31 cellular contexts compared by ENCODE assay signal in the genomic region with DNA sequence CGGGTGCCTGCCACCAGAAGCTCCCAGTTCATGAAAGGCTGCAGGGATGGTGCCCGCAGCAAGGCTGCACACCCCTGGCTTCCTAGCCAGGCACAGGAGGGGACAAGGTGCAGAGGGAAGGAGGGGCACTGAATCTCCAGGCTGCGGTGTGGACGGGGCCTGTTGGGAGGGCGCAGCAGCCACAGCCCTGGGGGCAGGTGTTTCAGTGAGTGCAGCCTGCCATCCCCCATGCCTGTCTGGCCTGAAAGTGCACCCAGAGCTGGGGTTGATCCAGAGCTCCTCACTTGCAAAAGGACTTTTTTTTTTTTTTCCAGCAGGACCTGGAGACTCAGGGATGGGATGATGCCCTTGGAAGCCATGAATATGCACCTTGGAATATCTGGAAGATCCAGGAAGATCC.
"Had no signal": no experiment of that assay in that cellular context is flagged by ENCODE, and none has a peak within 500 bp of the region (broad histone marks: within the 10 kb centered on the region; RNA-seq: fewer than 3 reads in every experiment).

No MANE protein-coding gene starts in this region.

- H3K27ac ChIP-seq: ascending aorta, breast epithelium, cardiac muscle cell, colonic mucosa, epithelial cell of prostate, esophagus squamous epithelium, gastroesophageal sphincter, VCaP had no signal

- ATAC-seq: activated naive CD4-positive, alpha-beta T cell treated with anti-CD3 and anti-CD28 coated beads, Interleukin-2, amount 50 U/mL, for 72 hours; activated T-cell treated with anti-CD3 and anti-CD28 coated beads, Interleukin-2, amount 50 U/mL, for 72 hours; gastroesophageal sphincter; WTC11 had no signal

- H3K27me3 Mint-ChIP-seq: activated CD4-positive, alpha-beta memory T cell treated with anti-CD3 and anti-CD28 coated beads, Interleukin-2, amount 10 ng/mL, durations not matched to agents 7 days and 5 days; activated CD4-positive, alpha-beta T cell treated with anti-CD3 and anti-CD28 coated beads, Interleukin-2, amount 10 ng/mL, durations not matched to agents 7 days and 5 days; activated naive CD8-positive, alpha-beta T cell treated with anti-CD3 and anti-CD28 coated beads, Interleukin-2, amount 10 ng/mL, durations not matched to agents 7 days and 5 days had no signal

- H3K4me1 ChIP-seq: ascending aorta, breast epithelium, colonic mucosa, esophagus squamous epithelium, gastroesophageal sphincter had no signal

- H3K9me3 ChIP-seq: ascending aorta, breast epithelium, colonic mucosa, esophagus squamous epithelium, gastroesophageal sphincter had no signal

- H3K27ac Mint-ChIP-seq: activated CD4-positive, alpha-beta memory T cell treated with anti-CD3 and anti-CD28 coated beads, Interleukin-2, amount 10 ng/mL, durations not matched to agents 7 days and 5 days; activated CD4-positive, alpha-beta T cell treated with anti-CD3 and anti-CD28 coated beads, Interleukin-2, amount 10 ng/mL, durations not matched to agents 7 days and 5 days; activated naive CD4-positive, alpha-beta T cell treated with anti-CD3 and anti-CD28 coated beads, Interleukin-2, amount 10 ng/mL, durations not matched to agents 7 days and 5 days; activated naive CD4-positive, alpha-beta T cell treated with anti-CD3 and anti-CD28 coated beads, Interleukin-2, amount 50 U/mL, for 72 hours; activated naive CD8-positive, alpha-beta T cell treated with anti-CD3 and anti-CD28 coated beads, Interleukin-2, amount 10 ng/mL, durations not matched to agents 7 days and 5 days; activated T-cell treated with anti-CD3 and anti-CD28 coated beads, Interleukin-2, amount 50 U/mL, for 24 hours; activated T-cell treated with anti-CD3 and anti-CD28 coated beads, Interleukin-2, amount 50 U/mL, for 72 hours; WTC11 had no signal

- H3K4me1 Mint-ChIP-seq: activated CD4-positive, alpha-beta memory T cell treated with anti-CD3 and anti-CD28 coated beads, Interleukin-2, amount 10 ng/mL, durations not matched to agents 7 days and 5 days; activated CD4-positive, alpha-beta T cell treated with anti-CD3 and anti-CD28 coated beads, Interleukin-2, amount 10 ng/mL, durations not matched to agents 7 days and 5 days; activated naive CD4-positive, alpha-beta T cell treated with anti-CD3 and anti-CD28 coated beads, Interleukin-2, amount 10 ng/mL, durations not matched to agents 7 days and 5 days; activated naive CD8-positive, alpha-beta T cell treated with anti-CD3 and anti-CD28 coated beads, Interleukin-2, amount 10 ng/mL, durations not matched to agents 7 days and 5 days; WTC11 had no signal

- H3K9me3 Mint-ChIP-seq: activated CD4-positive, alpha-beta memory T cell treated with anti-CD3 and anti-CD28 coated beads, Interleukin-2, amount 10 ng/mL, durations not matched to agents 7 days and 5 days; activated CD4-positive, alpha-beta T cell treated with anti-CD3 and anti-CD28 coated beads, Interleukin-2, amount 10 ng/mL, durations not matched to agents 7 days and 5 days; activated naive CD4-positive, alpha-beta T cell treated with anti-CD3 and anti-CD28 coated beads, Interleukin-2, amount 10 ng/mL, durations not matched to agents 7 days and 5 days; activated naive CD4-positive, alpha-beta T cell treated with anti-CD3 and anti-CD28 coated beads, Interleukin-2, amount 50 U/mL, for 72 hours; activated naive CD8-positive, alpha-beta T cell treated with anti-CD3 and anti-CD28 coated beads, Interleukin-2, amount 10 ng/mL, durations not matched to agents 7 days and 5 days; activated T-cell treated with anti-CD3 and anti-CD28 coated beads, Interleukin-2, amount 50 U/mL, for 24 hours; activated T-cell treated with anti-CD3 and anti-CD28 coated beads, Interleukin-2, amount 50 U/mL, for 72 hours had no signal

- FAIRE-seq: endometrium, endothelial cell of umbilical vein had no signal

- H3K4me3 Mint-ChIP-seq: activated CD4-positive, alpha-beta memory T cell treated with anti-CD3 and anti-CD28 coated beads, Interleukin-2, amount 10 ng/mL, durations not matched to agents 7 days and 5 days; activated CD4-positive, alpha-beta T cell treated with anti-CD3 and anti-CD28 coated beads, Interleukin-2, amount 10 ng/mL, durations not matched to agents 7 days and 5 days; activated naive CD4-positive, alpha-beta T cell treated with anti-CD3 and anti-CD28 coated beads, Interleukin-2, amount 10 ng/mL, durations not matched to agents 7 days and 5 days; activated naive CD8-positive, alpha-beta T cell treated with anti-CD3 and anti-CD28 coated beads, Interleukin-2, amount 10 ng/mL, durations not matched to agents 7 days and 5 days; activated T-cell treated with anti-CD3 and anti-CD28 coated beads, Interleukin-2, amount 50 U/mL, for 24 hours; activated T-cell treated with anti-CD3 and anti-CD28 coated beads, Interleukin-2, amount 50 U/mL, for 72 hours; brain; WTC11 had no signal

- DNase-seq: activated CD4-positive, alpha-beta memory T cell treated with anti-CD3 and anti-CD28 coated beads, Interleukin-2, amount 10 ng/mL, durations not matched to agents 7 days and 5 days; activated CD4-positive, alpha-beta T cell treated with anti-CD3 and anti-CD28 coated beads for 1 hour; activated CD4-positive, alpha-beta T cell treated with anti-CD3 and anti-CD28 coated beads for 4 hours; activated CD4-positive, alpha-beta T cell treated with anti-CD3 and anti-CD28 coated beads, Interleukin-2, amount 10 ng/mL, durations not matched to agents 7 days and 5 days; activated CD4-positive, alpha-beta T cell treated with anti-CD3 and anti-CD28 coated beads, Interleukin-2, amount 50 U/mL, for 4 hours; activated CD8-positive, alpha-beta memory T cell treated with anti-CD3 and anti-CD28 coated beads, Interleukin-2, amount 50 U/mL, for 48 hours; activated gamma-delta T cell; activated naive CD4-positive, alpha-beta T cell; activated naive CD4-positive, alpha-beta T cell treated with anti-CD3 and anti-CD28 coated beads, Interleukin-2, amount 10 ng/mL, durations not matched to agents 7 days and 5 days; activated naive CD8-positive, alpha-beta T cell treated with anti-CD3 and anti-CD28 coated beads, Interleukin-2, amount 10 ng/mL, durations not matched to agents 7 days and 5 days; activated T-cell treated with anti-CD3 and anti-CD28 coated beads for 4 hours; activated T-cell treated with anti-CD3 and anti-CD28 coated beads, Interleukin-2, amount 50 U/mL, for 24 hours; activated T-cell treated with anti-CD3 and anti-CD28 coated beads, Interleukin-2, amount 50 U/mL, for 72 hours; central memory CD4-positive, alpha-beta T cell; cerebellar nuclear complex; colonic mucosa; effector CD8-positive, alpha-beta T cell; esophagus squamous epithelium; foreskin melanocyte; T-helper 2 cell had no signal

- H3K36me3 Mint-ChIP-seq: activated naive CD4-positive, alpha-beta T cell treated with anti-CD3 and anti-CD28 coated beads, Interleukin-2, amount 10 ng/mL, durations not matched to agents 7 days and 5 days; activated naive CD4-positive, alpha-beta T cell treated with anti-CD3 and anti-CD28 coated beads, Interleukin-2, amount 50 U/mL, for 72 hours; activated naive CD8-positive, alpha-beta T cell treated with anti-CD3 and anti-CD28 coated beads, Interleukin-2, amount 10 ng/mL, durations not matched to agents 7 days and 5 days; brain had no signal

- H3K4me3 ChIP-seq: ascending aorta, breast epithelium, cardiac muscle cell, colonic mucosa, esophagus squamous epithelium, gastroesophageal sphincter had no signal

- H3K27me3 ChIP-seq: ascending aorta, cardiac muscle cell, colonic mucosa had no signal

- H3K36me3 ChIP-seq: ascending aorta, breast epithelium, cardiac muscle cell, colonic mucosa, esophagus squamous epithelium, gastroesophageal sphincter had no signal
